ENCODE assay signal across 10 cellular contexts in the genomic region with DNA sequence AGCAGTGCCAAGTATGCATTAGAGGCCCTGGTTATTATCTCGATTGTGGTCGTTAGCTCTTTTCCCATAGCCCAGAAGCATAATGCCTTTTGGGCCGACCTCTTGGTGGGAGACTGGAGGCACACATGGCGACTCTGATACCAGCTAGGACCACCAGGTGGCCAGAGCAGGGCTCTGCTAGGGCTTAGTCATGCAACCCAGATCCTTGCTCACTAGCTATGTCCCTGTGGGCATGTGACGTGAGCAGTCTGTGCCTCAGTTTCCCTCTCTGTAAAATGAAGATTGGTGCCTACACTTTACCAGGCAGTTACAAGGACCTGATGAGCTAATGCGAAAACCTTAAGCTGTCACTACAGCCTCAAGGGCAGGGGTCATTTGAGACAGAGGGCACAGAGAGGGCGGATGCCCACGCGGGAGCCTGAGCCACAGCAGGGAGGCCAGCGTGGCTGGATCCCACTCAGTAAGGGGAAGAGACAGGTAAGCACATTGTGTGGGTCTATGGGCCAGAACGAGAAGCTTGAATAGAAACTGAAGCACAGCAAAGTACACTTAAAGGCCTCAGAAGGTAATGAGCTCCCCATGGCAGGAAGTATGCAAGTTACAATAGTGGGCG. TPM values are rescaled to one million over a fixed set of nuclear protein-coding genes. Genes with fewer than 3 reads are reported as not detected.
DNase-seq lines count a peak whose midpoint lies in the region; ATAC-seq and TF ChIP-seq lines count a peak whose summit lies in the region.
"Had no signal": no experiment of that assay in that cellular context is flagged by ENCODE, and none has a peak within 500 bp of the region (broad histone marks: within the 10 kb centered on the region; RNA-seq: fewer than 3 reads in every experiment).

No MANE protein-coding gene starts in this region.

- H3K9me3 Mint-ChIP-seq in activated naive CD8-positive, alpha-beta T cell treated with anti-CD3 and anti-CD28 coated beads, Interleukin-2, amount 10 ng/mL, durations not matched to agents 7 days and 5 days = no peaks in the 10 kb centered on the region
- no peaks in the 10 kb centered on the region for H3K9me3 Mint-ChIP-seq in activated naive CD8-positive, alpha-beta T cell treated with anti-CD3 and anti-CD28 coated beads for 36 hours
- no peaks in the 10 kb centered on the region for H3K9me3 Mint-ChIP-seq in WTC11

- no peaks in the 10 kb centered on the region for H3K36me3 Mint-ChIP-seq in activated naive CD8-positive, alpha-beta T cell treated with anti-CD3 and anti-CD28 coated beads, Interleukin-2, amount 10 ng/mL, durations not matched to agents 7 days and 5 days
- no peaks in the 10 kb centered on the region for H3K36me3 Mint-ChIP-seq in activated naive CD8-positive, alpha-beta T cell treated with anti-CD3 and anti-CD28 coated beads for 36 hours
- peaks cover 2% of the 10 kb centered on the region; the same call in 1 of the 2 replicates for H3K36me3 Mint-ChIP-seq in WTC11
- H3K36me3 Mint-ChIP-seq: CD14-positive monocyte had no signal

- no peak for ATAC-seq in activated naive CD8-positive, alpha-beta T cell treated with anti-CD3 and anti-CD28 coated beads, Interleukin-2, amount 10 ng/mL, durations not matched to agents 7 days and 5 days (ENCODE audit: low read depth)
- ATAC-seq in WTC11 (peak; percentile 71), HG03175 (IDR thresholded peaks at IDR 0.05; ENCODE audit: unreplicated experiment) (no peak), GM21717 (IDR thresholded peaks at IDR 0.05; ENCODE audit: unreplicated experiment) (no peak), HG02763 (IDR thresholded peaks at IDR 0.05; ENCODE audit: unreplicated experiment) (no peak)

- no peak for TF ChIP-seq CTCF in WTC11 (IDR thresholded peaks at IDR 0.05)

- CTCF ChIA-PET in WTC11 (lab: Charles Lee) = interaction anchor here (0.6 to 2.5 kb wide), 23 partner anchors 8 to 419 kb away, joined by 3 to 18 read pairs (median 4); a partner anchor contains a TSS

- no peaks in the 10 kb centered on the region for H3K4me1 Mint-ChIP-seq in activated naive CD8-positive, alpha-beta T cell treated with anti-CD3 and anti-CD28 coated beads, Interleukin-2, amount 10 ng/mL, durations not matched to agents 7 days and 5 days
- no peaks in the 10 kb centered on the region for H3K4me1 Mint-ChIP-seq in activated naive CD8-positive, alpha-beta T cell treated with anti-CD3 and anti-CD28 coated beads for 36 hours
- no peaks in the 10 kb centered on the region for H3K4me1 Mint-ChIP-seq in WTC11
- H3K4me1 Mint-ChIP-seq: CD14-positive monocyte had no signal

- no peak overlapping the region for H3K27ac Mint-ChIP-seq in activated naive CD8-positive, alpha-beta T cell treated with anti-CD3 and anti-CD28 coated beads, Interleukin-2, amount 10 ng/mL, durations not matched to agents 7 days and 5 days
- no peak overlapping the region for H3K27ac Mint-ChIP-seq in activated naive CD8-positive, alpha-beta T cell treated with anti-CD3 and anti-CD28 coated beads for 36 hours
- no peak overlapping the region; the same call in 1 of the 2 replicates for H3K27ac Mint-ChIP-seq in WTC11
- H3K27ac Mint-ChIP-seq: CD14-positive monocyte had no signal

- peak; percentile 10 for DNase-seq in activated naive CD8-positive, alpha-beta T cell treated with anti-CD3 and anti-CD28 coated beads, Interleukin-2, amount 10 ng/mL, durations not matched to agents 7 days and 5 days
- no peak for DNase-seq in activated naive CD8-positive, alpha-beta T cell treated with anti-CD3 and anti-CD28 coated beads for 36 hours
- DNase-seq in WTC11 (ENCODE audit: low spot score) (peak; percentile 50), iPS-NIHi11 (ENCODE audit: low spot score) (peak; percentile 42), ureter (ENCODE audit: low spot score) (peak; percentile 36)
- DNase-seq: cerebellar nuclear complex had no signal

- POLR2A ChIA-PET in activated naive CD8-positive, alpha-beta T cell treated with anti-CD3 and anti-CD28 coated beads, Interleukin-2, amount 10 ng/mL, durations not matched to agents 7 days and 5 days (lab: Charles Lee) = no interaction called here
- POLR2A ChIA-PET in WTC11 (lab: Charles Lee) = interaction anchor here (1.1 kb wide), 1 partner anchor 137 kb away, joined by 3 read pairs; no protein-coding TSS in a partner anchor

- no peak overlapping the region for H3K4me3 Mint-ChIP-seq in activated naive CD8-positive, alpha-beta T cell treated with anti-CD3 and anti-CD28 coated beads, Interleukin-2, amount 10 ng/mL, durations not matched to agents 7 days and 5 days
- H3K4me3 Mint-ChIP-seq in activated naive CD8-positive, alpha-beta T cell treated with anti-CD3 and anti-CD28 coated beads for 36 hours = no peak overlapping the region
- H3K4me3 Mint-ChIP-seq in WTC11 = no peak overlapping the region
- H3K4me3 Mint-ChIP-seq: CD14-positive monocyte had no signal

- no peaks in the 10 kb centered on the region for H3K27me3 Mint-ChIP-seq in activated naive CD8-positive, alpha-beta T cell treated with anti-CD3 and anti-CD28 coated beads, Interleukin-2, amount 10 ng/mL, durations not matched to agents 7 days and 5 days
- no peaks in the 10 kb centered on the region for H3K27me3 Mint-ChIP-seq in activated naive CD8-positive, alpha-beta T cell treated with anti-CD3 and anti-CD28 coated beads for 36 hours
- no peaks in the 10 kb centered on the region for H3K27me3 Mint-ChIP-seq in WTC11 (ENCODE audit: low read depth)

TF ChIP-seq in WTC11, 78 proteins besides CTCF, POLR2A, EP300 and RAD21 (continues in another document):
- TF ChIP-seq, protein P1, sequence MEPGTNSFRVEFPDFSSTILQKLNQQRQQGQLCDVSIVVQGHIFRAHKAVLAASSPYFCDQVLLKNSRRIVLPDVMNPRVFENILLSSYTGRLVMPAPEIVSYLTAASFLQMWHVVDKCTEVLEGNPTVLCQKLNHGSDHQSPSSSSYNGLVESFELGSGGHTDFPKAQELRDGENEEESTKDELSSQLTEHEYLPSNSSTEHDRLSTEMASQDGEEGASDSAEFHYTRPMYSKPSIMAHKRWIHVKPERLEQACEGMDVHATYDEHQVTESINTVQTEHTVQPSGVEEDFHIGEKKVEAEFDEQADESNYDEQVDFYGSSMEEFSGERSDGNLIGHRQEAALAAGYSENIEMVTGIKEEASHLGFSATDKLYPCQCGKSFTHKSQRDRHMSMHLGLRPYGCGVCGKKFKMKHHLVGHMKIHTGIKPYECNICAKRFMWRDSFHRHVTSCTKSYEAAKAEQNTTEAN (CRISPR knock-in tag; IDR thresholded peaks at IDR 0.05) = no peak
- no peak for TF ChIP-seq ELF4 (CRISPR knock-in tag; IDR thresholded peaks at IDR 0.05; ENCODE audit: low read depth)
- no peak for TF ChIP-seq RORB (CRISPR knock-in tag; IDR thresholded peaks at IDR 0.05)
- no peak for TF ChIP-seq FOXK1 (CRISPR knock-in tag; IDR thresholded peaks at IDR 0.05)
- TF ChIP-seq ZNF671 (CRISPR knock-in tag; IDR thresholded peaks at IDR 0.05) = no peak
- TF ChIP-seq, protein P2, sequence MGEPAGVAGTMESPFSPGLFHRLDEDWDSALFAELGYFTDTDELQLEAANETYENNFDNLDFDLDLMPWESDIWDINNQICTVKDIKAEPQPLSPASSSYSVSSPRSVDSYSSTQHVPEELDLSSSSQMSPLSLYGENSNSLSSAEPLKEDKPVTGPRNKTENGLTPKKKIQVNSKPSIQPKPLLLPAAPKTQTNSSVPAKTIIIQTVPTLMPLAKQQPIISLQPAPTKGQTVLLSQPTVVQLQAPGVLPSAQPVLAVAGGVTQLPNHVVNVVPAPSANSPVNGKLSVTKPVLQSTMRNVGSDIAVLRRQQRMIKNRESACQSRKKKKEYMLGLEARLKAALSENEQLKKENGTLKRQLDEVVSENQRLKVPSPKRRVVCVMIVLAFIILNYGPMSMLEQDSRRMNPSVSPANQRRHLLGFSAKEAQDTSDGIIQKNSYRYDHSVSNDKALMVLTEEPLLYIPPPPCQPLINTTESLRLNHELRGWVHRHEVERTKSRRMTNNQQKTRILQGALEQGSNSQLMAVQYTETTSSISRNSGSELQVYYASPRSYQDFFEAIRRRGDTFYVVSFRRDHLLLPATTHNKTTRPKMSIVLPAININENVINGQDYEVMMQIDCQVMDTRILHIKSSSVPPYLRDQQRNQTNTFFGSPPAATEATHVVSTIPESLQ (CRISPR knock-in tag; IDR thresholded peaks at IDR 0.05) = no peak
- TF ChIP-seq ZNF263 (CRISPR knock-in tag; IDR thresholded peaks at IDR 0.05; ENCODE audit: low read depth) = no peak
- TF ChIP-seq, protein P3, sequence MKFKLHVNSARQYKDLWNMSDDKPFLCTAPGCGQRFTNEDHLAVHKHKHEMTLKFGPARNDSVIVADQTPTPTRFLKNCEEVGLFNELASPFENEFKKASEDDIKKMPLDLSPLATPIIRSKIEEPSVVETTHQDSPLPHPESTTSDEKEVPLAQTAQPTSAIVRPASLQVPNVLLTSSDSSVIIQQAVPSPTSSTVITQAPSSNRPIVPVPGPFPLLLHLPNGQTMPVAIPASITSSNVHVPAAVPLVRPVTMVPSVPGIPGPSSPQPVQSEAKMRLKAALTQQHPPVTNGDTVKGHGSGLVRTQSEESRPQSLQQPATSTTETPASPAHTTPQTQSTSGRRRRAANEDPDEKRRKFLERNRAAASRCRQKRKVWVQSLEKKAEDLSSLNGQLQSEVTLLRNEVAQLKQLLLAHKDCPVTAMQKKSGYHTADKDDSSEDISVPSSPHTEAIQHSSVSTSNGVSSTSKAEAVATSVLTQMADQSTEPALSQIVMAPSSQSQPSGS (CRISPR knock-in tag; IDR thresholded peaks at IDR 0.05; ENCODE audit: borderline replicate concordance, low read depth) = no peak
- TF ChIP-seq, protein P4, sequence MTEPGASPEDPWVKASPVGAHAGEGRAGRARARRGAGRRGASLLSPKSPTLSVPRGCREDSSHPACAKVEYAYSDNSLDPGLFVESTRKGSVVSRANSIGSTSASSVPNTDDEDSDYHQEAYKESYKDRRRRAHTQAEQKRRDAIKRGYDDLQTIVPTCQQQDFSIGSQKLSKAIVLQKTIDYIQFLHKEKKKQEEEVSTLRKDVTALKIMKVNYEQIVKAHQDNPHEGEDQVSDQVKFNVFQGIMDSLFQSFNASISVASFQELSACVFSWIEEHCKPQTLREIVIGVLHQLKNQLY (CRISPR knock-in tag; IDR thresholded peaks at IDR 0.05) = no peak
- no peak for TF ChIP-seq RELA (CRISPR knock-in tag; IDR thresholded peaks at IDR 0.05; ENCODE audit: borderline replicate concordance)

RNA-seq across cellular contexts. Expression of a gene that starts 8.8 kb away (rescaled TPM):
- total RNA-seq in activated naive CD8-positive, alpha-beta T cell treated with anti-CD3 and anti-CD28 coated beads, Interleukin-2, amount 10 ng/mL, durations not matched to agents 7 days and 5 days = under 1 TPM; 0.11 to 0.22 TPM
- under 1 TPM; 0.41 to 0.42 TPM for total RNA-seq in activated naive CD8-positive, alpha-beta T cell treated with anti-CD3 and anti-CD28 coated beads for 36 hours
- 12.1 to 14.7 TPM (median 13.0 TPM) in 3 replicates for total RNA-seq in WTC11 (2021)
- total RNA-seq in ureter = 18.9 TPM

RNA-seq across cellular contexts. Expression of a gene that starts 46.3 kb away (rescaled TPM):
- total RNA-seq in activated naive CD8-positive, alpha-beta T cell treated with anti-CD3 and anti-CD28 coated beads, Interleukin-2, amount 10 ng/mL, durations not matched to agents 7 days and 5 days = not detected
- not detected for total RNA-seq in activated naive CD8-positive, alpha-beta T cell treated with anti-CD3 and anti-CD28 coated beads for 36 hours
- 0.41 TPM in 1 of 3 replicates, not detected in the others for total RNA-seq in WTC11 (2021)
- not detected for total RNA-seq in ureter
